ENCODE assay signal across 14 cellular contexts in genomic region chr3:30458781-30459180, GRCh38.
DNase-seq lines count a peak whose midpoint lies in the region; ATAC-seq and TF ChIP-seq lines count a peak whose summit lies in the region.
"Had no signal": no experiment of that assay in that cellular context is flagged by ENCODE, and none has a peak within 500 bp of the region (broad histone marks: within the 10 kb centered on the region; RNA-seq: fewer than 3 reads in every experiment).

No MANE protein-coding gene starts in this region.

- H4K91ac ChIP-seq in mesenchymal stem cell (ENCODE audit: low read length): no peak overlapping the region

- H2BK15ac ChIP-seq in mesenchymal stem cell (ENCODE audit: low read depth, poor library complexity, severe bottlenecking): no peak overlapping the region

- TF ChIP-seq POLR2A in gastroesophageal sphincter (IDR thresholded peaks at IDR 0.05): no peak

- H3K18ac ChIP-seq in mesenchymal stem cell (ENCODE audit: low read depth in 1 of 2, low read length in 2 of 2): peak overlapping the region; percentile 28 to 75

- no peak overlapping the region for H3K4me3 ChIP-seq in gastroesophageal sphincter
- peak overlapping the region in 1 of 2 experiments; percentile 49 for H3K4me3 ChIP-seq in mesenchymal stem cell (ENCODE audit: insufficient read depth in 1 of 2, low read depth in 1 of 2, low read length in 2 of 2)
- no peak overlapping the region for H3K4me3 ChIP-seq in lower lobe of right lung
- H3K4me3 ChIP-seq: BLaER1 had no signal

- H3K36me3 ChIP-seq in gastroesophageal sphincter (no peaks in the 10 kb centered on the region), mesenchymal stem cell (ENCODE audit: control insufficient read depth in 1 of 2, insufficient read depth in 2 of 2, low read depth in 1 of 2, low read length in 2 of 2) (no peaks in the 10 kb centered on the region), lower lobe of right lung (no peaks in the 10 kb centered on the region)
- H3K36me3 ChIP-seq: BLaER1 had no signal

- no peak overlapping the region for H2BK5ac ChIP-seq in mesenchymal stem cell (ENCODE audit: low read depth, low read length, poor library complexity, severe bottlenecking)

- ATAC-seq in Right ventricle myocardium superior (ENCODE audit: poor library complexity) (peak; percentile 28), gastroesophageal sphincter (peak; percentile 16), lower lobe of right lung (no peak)
- ATAC-seq: HepG2 had no signal

- H3K9ac ChIP-seq in mesenchymal stem cell (ENCODE audit: low read length): no peak overlapping the region
- H3K9ac ChIP-seq: BLaER1 had no signal

- no peak overlapping the region for H2BK120ac ChIP-seq in mesenchymal stem cell (ENCODE audit: low read depth, low read length)

- H3K4me1 ChIP-seq in gastroesophageal sphincter (peaks cover 0 to 16% (median 7%) of the 10 kb centered on the region in 3 donors), mesenchymal stem cell (ENCODE audit: control insufficient read depth, insufficient read depth, low read depth, low read length) (no peaks in the 10 kb centered on the region), lower lobe of right lung (peaks cover under 1% of the 10 kb centered on the region)
- H3K4me1 ChIP-seq: BLaER1 had no signal

- intact Hi-C loops in Right ventricle myocardium superior (cut with DNase I): no loop called here
- intact Hi-C loops in cardiac septum (cut with DNase I): no loop called here
- intact Hi-C loops in lower lobe of right lung (cut with DNase I): no loop called here

- H2AFZ ChIP-seq in mesenchymal stem cell (ENCODE audit: low read depth, low read length): no peak overlapping the region

- TF ChIP-seq CTCF in gastroesophageal sphincter (IDR thresholded peaks at IDR 0.05) (no peak), lower lobe of right lung (IDR thresholded peaks at IDR 0.05) (no peak)

- no peak overlapping the region for H2BK12ac ChIP-seq in mesenchymal stem cell (ENCODE audit: low read length in 2 of 2)

- H3K4me2 ChIP-seq in mesenchymal stem cell (ENCODE audit: low read length, poor library complexity, severe bottlenecking): no peak overlapping the region
- H3K4me2 ChIP-seq: BLaER1 had no signal

- no peak for TF ChIP-seq EP300 in gastroesophageal sphincter (IDR thresholded peaks at IDR 0.05)

- no peak overlapping the region for H3K23ac ChIP-seq in mesenchymal stem cell (ENCODE audit: low read length in 2 of 2)

- no peak overlapping the region for H3K14ac ChIP-seq in mesenchymal stem cell (ENCODE audit: low read length in 2 of 2)

- H3K27me3 ChIP-seq in gastroesophageal sphincter: no peaks in the 10 kb centered on the region
- no peaks in the 10 kb centered on the region for H3K27me3 ChIP-seq in mesenchymal stem cell (ENCODE audit: control insufficient read depth in 1 of 2, insufficient read depth in 1 of 2, low read length in 2 of 2)
- no peaks in the 10 kb centered on the region for H3K27me3 ChIP-seq in lower lobe of right lung (ENCODE audit: low read depth)
- H3K27me3 ChIP-seq: BLaER1 had no signal

- peaks cover 0 to 4% (median 0%) of the 10 kb centered on the region in 3 donors for H3K9me3 ChIP-seq in gastroesophageal sphincter
- H3K9me3 ChIP-seq in mesenchymal stem cell (ENCODE audit: control insufficient read depth, low read length): peaks cover 16% of the 10 kb centered on the region
- no peaks in the 10 kb centered on the region for H3K9me3 ChIP-seq in lower lobe of right lung
- H3K9me3 ChIP-seq: BLaER1 had no signal

- H3K4ac ChIP-seq in mesenchymal stem cell (ENCODE audit: low read depth in 1 of 2, low read length in 2 of 2): no peak overlapping the region

- peak; percentile 42 for DNase-seq in Right ventricle myocardium superior
- DNase-seq in cardiac septum (ENCODE audit: low spot score): no peak
- no peak for DNase-seq in mesenchymal stem cell
- no peak for DNase-seq in NCI-H524 (lab: John Stamatoyannopoulos, UW)
- DNase-seq in HK-2 (ENCODE audit: unreplicated experiment): no peak
- no peak for DNase-seq in lower lobe of right lung
- DNase-seq: 8988T, AML-193, DMS53, HCEC 1CT, HFFc6 had no signal

- no peak overlapping the region for H4K8ac ChIP-seq in mesenchymal stem cell (ENCODE audit: low read length)

- no peaks in the 10 kb centered on the region for H3K79me1 ChIP-seq in mesenchymal stem cell (replicated peaks; ENCODE audit: low read length, poor library complexity, severe bottlenecking)

- H3K27ac ChIP-seq in gastroesophageal sphincter: peak overlapping the region in 1 of 4 donors; percentile 76
- no peak overlapping the region for H3K27ac ChIP-seq in mesenchymal stem cell (ENCODE audit: low read length, poor library complexity, severe bottlenecking)
- H3K27ac ChIP-seq in lower lobe of right lung: no peak overlapping the region
- H3K27ac ChIP-seq: BLaER1 had no signal

- H2AK5ac ChIP-seq in mesenchymal stem cell (ENCODE audit: low read length, severe bottlenecking): no peak overlapping the region

Comparison
In these comparisons a context has a peak if more than half of its experiments do, and no peak if none do; other contexts are left out.
1. ATAC-seq: peak in Right ventricle myocardium superior (single experiment) and gastroesophageal sphincter (single experiment); none in lower lobe of right lung (0 of 2).